In genomic region chr15:55282284-55282833, GRCh38 we compare ENCODE assay signal across 8 cellular contexts. TPM values are rescaled to one million over a fixed set of nuclear protein-coding genes. Genes with fewer than 3 reads are reported as not detected.
DNase-seq lines count a peak whose midpoint lies in the region; ATAC-seq and TF ChIP-seq lines count a peak whose summit lies in the region.

No MANE protein-coding gene starts in this region.

- no peaks in the 10 kb centered on the region for H3K9me3 Mint-ChIP-seq in activated CD8-positive, alpha-beta T cell treated with anti-CD3 and anti-CD28 coated beads for 36 hours

- H3K36me3 ChIP-seq in aorta (ENCODE audit: control insufficient read depth in 1 of 2, insufficient read depth in 2 of 2, low read length in 1 of 2): peaks cover 0 to 3% of the 10 kb centered on the region in 2 donors

- peaks cover 0 to 1% of the 10 kb centered on the region in 2 donors for H3K4me1 ChIP-seq in aorta (ENCODE audit: control insufficient read depth in 1 of 2, insufficient read depth in 2 of 2, low read length in 2 of 2)

- POLR2A ChIA-PET in activated CD8-positive, alpha-beta T cell treated with anti-CD3 and anti-CD28 coated beads for 36 hours (lab: Charles Lee): interaction anchor here (0.6 to 1.8 kb wide), 12 partner anchors 11 to 85 kb away, joined by 3 to 5 read pairs (median 3); partner anchors contain the start of genes PIGB and PIGBOS1

- peaks cover 93% of the 10 kb centered on the region for H3K4me1 Mint-ChIP-seq in activated CD8-positive, alpha-beta T cell treated with anti-CD3 and anti-CD28 coated beads for 36 hours (ENCODE audit: low read depth)

- H3K4me3 ChIP-seq in aorta (ENCODE audit: low read length in 2 of 2): no peak overlapping the region

- DNase-seq in stimulated activated naive CD4-positive, alpha-beta T cell treated with Interleukin-2 at 50 U/mL for 16 hours (lab: John Stamatoyannopoulos, UW): peak; percentile 11
- no peak for DNase-seq in stimulated activated naive CD4-positive, alpha-beta T cell (lab: John Stamatoyannopoulos, UW)
- DNase-seq in activated CD8-positive, alpha-beta T cell treated with anti-CD3 and anti-CD28 coated beads for 36 hours: peak; percentile 45
- DNase-seq in hepatic stellate cell (ENCODE audit: low spot score): peak; percentile 27
- DNase-seq in aorta: no peak
- DNase-seq in NCI-H1105 treated with DMSO at 0.1 percent for 48 hours (lab: John Stamatoyannopoulos, UW): no peak
- no peak for DNase-seq in NCI-H146 (lab: John Stamatoyannopoulos, UW)
- no peak for DNase-seq in NCI-H748 treated with DMSO at 0.1 percent for 48 hours (lab: John Stamatoyannopoulos, UW)

- H3K27me3 ChIP-seq in aorta (ENCODE audit: control insufficient read depth in 1 of 2, insufficient read depth in 2 of 2, low read length in 1 of 2): no peaks in the 10 kb centered on the region

- TF ChIP-seq CTCF in activated CD8-positive, alpha-beta T cell treated with anti-CD3 and anti-CD28 coated beads for 36 hours (IDR thresholded peaks at IDR 0.05): no peak

- ATAC-seq in activated CD8-positive, alpha-beta T cell treated with anti-CD3 and anti-CD28 coated beads for 36 hours: no peak
- ATAC-seq in aorta (ENCODE audit: low FRiP score): peak; percentile 48

- WGBS in aorta, 2 donors: 52 to 61% methylated on average over 5 of the region's 5 CpGs

- CTCF ChIA-PET in activated CD8-positive, alpha-beta T cell treated with anti-CD3 and anti-CD28 coated beads for 36 hours (lab: Charles Lee): interaction anchor here (0.7 to 2.2 kb wide), 8 partner anchors 9 to 114 kb away, joined by 3 to 11 read pairs (median 3); no protein-coding TSS in a partner anchor

- H3K27me3 Mint-ChIP-seq in activated CD8-positive, alpha-beta T cell treated with anti-CD3 and anti-CD28 coated beads for 36 hours: no peaks in the 10 kb centered on the region

- peak overlapping the region; percentile 43 for H3K4me3 Mint-ChIP-seq in activated CD8-positive, alpha-beta T cell treated with anti-CD3 and anti-CD28 coated beads for 36 hours

- peak overlapping the region; percentile 98 for H3K27ac Mint-ChIP-seq in activated CD8-positive, alpha-beta T cell treated with anti-CD3 and anti-CD28 coated beads for 36 hours

- intact Hi-C loops in activated CD8-positive, alpha-beta T cell treated with anti-CD3 and anti-CD28 coated beads for 36 hours (cut with micrococcal nuclease): loop anchor here (2.0 kb wide), 1 partner anchor 60 kb away; no protein-coding TSS in a partner anchor
- intact Hi-C loops in aorta (cut with DNase I): no loop called here

- H3K27ac ChIP-seq in aorta (ENCODE audit: low read depth in 1 of 2, low read length in 2 of 2): peak overlapping the region in 1 of 2 donors; percentile 8

- H3K36me3 Mint-ChIP-seq in activated CD8-positive, alpha-beta T cell treated with anti-CD3 and anti-CD28 coated beads for 36 hours (ENCODE audit: low read depth): peaks cover 66% of the 10 kb centered on the region

- H3K9me3 ChIP-seq in aorta (ENCODE audit: control insufficient read depth, low read length): no peaks in the 10 kb centered on the region

RNA-seq across cellular contexts. Expression of gene RAB27A, which starts 7.3 kb away (rescaled TPM):
- total RNA-seq in activated CD8-positive, alpha-beta T cell treated with anti-CD3 and anti-CD28 coated beads for 36 hours: 100 to 1,000 TPM; 122 to 125 TPM
- total RNA-seq in aorta: 10 to 100 TPM; 54.3 to 67.5 TPM
- polyA plus RNA-seq in aorta: 10 to 100 TPM; 20.5 to 34.7 TPM

RNA-seq across cellular contexts. Expression of gene PIGBOS1, which starts 36.6 kb away (rescaled TPM):
- total RNA-seq in activated CD8-positive, alpha-beta T cell treated with anti-CD3 and anti-CD28 coated beads for 36 hours: 10 to 100 TPM; 10.5 to 13.2 TPM
- total RNA-seq in aorta: 10 to 100 TPM; 12.5 to 14.5 TPM
- polyA plus RNA-seq in aorta: 10 to 100 TPM; 15.4 to 21.7 TPM

RNA-seq across cellular contexts. Expression of gene PIGB, which starts 36.7 kb away (rescaled TPM):
- 10 to 100 TPM; 14.0 to 17.5 TPM for total RNA-seq in activated CD8-positive, alpha-beta T cell treated with anti-CD3 and anti-CD28 coated beads for 36 hours
- total RNA-seq in aorta: 10 to 100 TPM; 14.4 to 18.3 TPM
- polyA plus RNA-seq in aorta: 10 to 100 TPM in 1 of 2 donors, 1 to 10 TPM in 1; 4.0 to 27.1 TPM

Comparison
In these comparisons a context has a peak if more than half of its experiments do, and no peak if none do; other contexts are left out.
1. DNase-seq: peak in stimulated activated naive CD4-positive, alpha-beta T cell treated with Interleukin-2 at 50 U/mL for 16 hours (single experiment), activated CD8-positive, alpha-beta T cell treated with anti-CD3 and anti-CD28 coated beads for 36 hours (single experiment) and hepatic stellate cell (single experiment); none in stimulated activated naive CD4-positive, alpha-beta T cell (0 of 6), aorta (0 of 2), NCI-H1105 treated with DMSO at 0.1 percent for 48 hours (single experiment), NCI-H146 (single experiment) and NCI-H748 treated with DMSO at 0.1 percent for 48 hours (single experiment).